ENCODE assay signal across 34 cellular contexts in genomic region chr2:168897449-168897848, GRCh38. TPM values are rescaled to one million over a fixed set of nuclear protein-coding genes. Genes with fewer than 3 reads are reported as not detected.
"Had no signal": no experiment of that assay in that cellular context is flagged by ENCODE, and none has a peak within 500 bp of the region (broad histone marks: within the 10 kb centered on the region; RNA-seq: fewer than 3 reads in every experiment).

No MANE protein-coding gene starts in this region.

- FAIRE-seq: astrocyte, bronchial epithelial cell had no signal

- H3K4me1 Mint-ChIP-seq: activated CD4-positive, alpha-beta memory T cell treated with anti-CD3 and anti-CD28 coated beads, Interleukin-2, amount 10 ng/mL, durations not matched to agents 7 days and 5 days; activated CD4-positive, alpha-beta T cell treated with anti-CD3 and anti-CD28 coated beads, Interleukin-2, amount 10 ng/mL, durations not matched to agents 7 days and 5 days; activated naive CD4-positive, alpha-beta T cell treated with anti-CD3 and anti-CD28 coated beads, Interleukin-2, amount 10 ng/mL, durations not matched to agents 7 days and 5 days; central memory CD8-positive, alpha-beta T cell; T-helper 17 cell had no signal

- H3K4me3 ChIP-seq: esophagus muscularis mucosa, gastrocnemius medialis, heart left ventricle had no signal

- H3K4me1 ChIP-seq: esophagus muscularis mucosa, foreskin keratinocyte, gastrocnemius medialis, heart left ventricle had no signal

- H3K27ac Mint-ChIP-seq: activated CD4-positive, alpha-beta memory T cell treated with anti-CD3 and anti-CD28 coated beads, Interleukin-2, amount 10 ng/mL, durations not matched to agents 7 days and 5 days; activated CD4-positive, alpha-beta T cell treated with anti-CD3 and anti-CD28 coated beads, Interleukin-2, amount 10 ng/mL, durations not matched to agents 7 days and 5 days; activated naive CD4-positive, alpha-beta T cell treated with anti-CD3 and anti-CD28 coated beads, Interleukin-2, amount 10 ng/mL, durations not matched to agents 7 days and 5 days; activated naive CD8-positive, alpha-beta T cell; activated T-cell treated with anti-CD3 and anti-CD28 coated beads, Interleukin-2, amount 50 U/mL, for 24 hours; activated T-cell treated with anti-CD3 and anti-CD28 coated beads, Interleukin-2, amount 50 U/mL, for 72 hours; effector memory CD8-positive, alpha-beta T cell; T-helper 17 cell; T-helper 2 cell treated with Interferon-gamma antibody and Interleukin-4, amounts not matched to agents 5 μg/mL and 100 μg/mL, for 36 hours had no signal

- H3K4me3 Mint-ChIP-seq: activated CD4-positive, alpha-beta memory T cell treated with anti-CD3 and anti-CD28 coated beads, Interleukin-2, amount 10 ng/mL, durations not matched to agents 7 days and 5 days; activated CD4-positive, alpha-beta T cell treated with anti-CD3 and anti-CD28 coated beads, Interleukin-2, amount 10 ng/mL, durations not matched to agents 7 days and 5 days; activated naive CD4-positive, alpha-beta T cell treated with anti-CD3 and anti-CD28 coated beads, Interleukin-2, amount 10 ng/mL, durations not matched to agents 7 days and 5 days; activated naive CD8-positive, alpha-beta T cell; activated T-cell treated with anti-CD3 and anti-CD28 coated beads, Interleukin-2, amount 50 U/mL, for 24 hours; activated T-cell treated with anti-CD3 and anti-CD28 coated beads, Interleukin-2, amount 50 U/mL, for 72 hours; central memory CD8-positive, alpha-beta T cell; effector memory CD8-positive, alpha-beta T cell; T-helper 17 cell; T-helper 2 cell treated with Interferon-gamma antibody and Interleukin-4, amounts not matched to agents 5 μg/mL and 100 μg/mL, for 36 hours had no signal

- H3K9me3 Mint-ChIP-seq: activated CD4-positive, alpha-beta memory T cell treated with anti-CD3 and anti-CD28 coated beads, Interleukin-2, amount 10 ng/mL, durations not matched to agents 7 days and 5 days; activated CD4-positive, alpha-beta T cell treated with anti-CD3 and anti-CD28 coated beads, Interleukin-2, amount 10 ng/mL, durations not matched to agents 7 days and 5 days; activated naive CD4-positive, alpha-beta T cell treated with anti-CD3 and anti-CD28 coated beads, Interleukin-2, amount 10 ng/mL, durations not matched to agents 7 days and 5 days; activated T-cell treated with anti-CD3 and anti-CD28 coated beads, Interleukin-2, amount 50 U/mL, for 24 hours; activated T-cell treated with anti-CD3 and anti-CD28 coated beads, Interleukin-2, amount 50 U/mL, for 72 hours; central memory CD8-positive, alpha-beta T cell; effector memory CD8-positive, alpha-beta T cell; T-helper 2 cell treated with Interferon-gamma antibody and Interleukin-4, amounts not matched to agents 5 μg/mL and 100 μg/mL, for 36 hours had no signal

- H3K9me3 ChIP-seq: esophagus muscularis mucosa, gastrocnemius medialis, heart left ventricle had no signal

- DNase-seq: activated CD4-positive, alpha-beta memory T cell treated with anti-CD3 and anti-CD28 coated beads, Interleukin-2, amount 10 ng/mL, durations not matched to agents 7 days and 5 days; activated CD4-positive, alpha-beta T cell treated with anti-CD3 and anti-CD28 coated beads for 1 hour; activated CD4-positive, alpha-beta T cell treated with anti-CD3 and anti-CD28 coated beads for 4 hours; activated CD4-positive, alpha-beta T cell treated with anti-CD3 and anti-CD28 coated beads, Interleukin-2, amount 10 ng/mL, durations not matched to agents 7 days and 5 days; activated CD4-positive, alpha-beta T cell treated with anti-CD3 and anti-CD28 coated beads, Interleukin-2, amount 50 U/mL, for 4 hours; activated CD8-positive, alpha-beta memory T cell treated with anti-CD3 and anti-CD28 coated beads, Interleukin-2, amount 50 U/mL, for 48 hours; activated gamma-delta T cell; activated naive CD4-positive, alpha-beta T cell; activated naive CD4-positive, alpha-beta T cell treated with anti-CD3 and anti-CD28 coated beads, Interleukin-2, amount 10 ng/mL, durations not matched to agents 7 days and 5 days; activated T-cell treated with anti-CD3 and anti-CD28 coated beads for 4 hours; activated T-cell treated with anti-CD3 and anti-CD28 coated beads, Interleukin-2, amount 50 U/mL, for 24 hours; activated T-cell treated with anti-CD3 and anti-CD28 coated beads, Interleukin-2, amount 50 U/mL, for 72 hours; amniotic stem cell; anterior cingulate cortex; brain microvascular endothelial cell; cortex of kidney; dermis blood vessel endothelial cell; effector CD4-positive, alpha-beta T cell; effector memory CD8-positive, alpha-beta T cell; foreskin keratinocyte; gastrocnemius medialis; glutamatergic neuron; heart left ventricle; T-helper 1 cell; T-helper 17 cell; T1000 had no signal

- H3K27ac ChIP-seq: brain microvascular endothelial cell, esophagus muscularis mucosa, foreskin keratinocyte, gastrocnemius medialis, heart left ventricle had no signal

- ATAC-seq: effector memory CD8-positive, alpha-beta T cell; foreskin keratinocyte; gastrocnemius medialis; heart left ventricle; T-helper 17 cell had no signal

- H3K36me3 ChIP-seq: brain microvascular endothelial cell, esophagus muscularis mucosa, gastrocnemius medialis, heart left ventricle had no signal

- H3K36me3 Mint-ChIP-seq: activated naive CD4-positive, alpha-beta T cell treated with anti-CD3 and anti-CD28 coated beads, Interleukin-2, amount 10 ng/mL, durations not matched to agents 7 days and 5 days; activated naive CD8-positive, alpha-beta T cell had no signal

RNA-seq across cellular contexts. Expression of gene G6PC2, which starts 3.6 kb away (rescaled TPM):
- total RNA-seq: activated CD4-positive, alpha-beta memory T cell treated with anti-CD3 and anti-CD28 coated beads, Interleukin-2, amount 10 ng/mL, durations not matched to agents 7 days and 5 days; activated CD4-positive, alpha-beta T cell treated with anti-CD3 and anti-CD28 coated beads, Interleukin-2, amount 10 ng/mL, durations not matched to agents 7 days and 5 days; activated T-cell treated with anti-CD3 and anti-CD28 coated beads, Interleukin-2, amount 50 U/mL, for 72 hours; astrocyte; bronchial epithelial cell; cardiac septum; cerebellum; dermis blood vessel endothelial cell; esophagus muscularis mucosa; foreskin keratinocyte; gastrocnemius medialis; T-helper 17 cell had no signal
- polyA plus RNA-seq: foreskin keratinocyte, heart left ventricle had no signal

RNA-seq across cellular contexts. Expression of gene SPC25, which starts 7.2 kb away (rescaled TPM):
- total RNA-seq: bronchial epithelial cell, gastrocnemius medialis had no signal
